In genomic region chr1:182786223-182787001, GRCh38 we compare ENCODE assay signal across 1 cellular context.
TF ChIP-seq lines count a peak whose summit lies in the region.

No MANE protein-coding gene starts in this region.

TF ChIP-seq in GM12878, 131 proteins besides CTCF, POLR2A, EP300 and RAD21:
- TF ChIP-seq YY1 (IDR thresholded peaks at IDR 0.05; ENCODE audit: low read depth, low read length), result peak; percentile 50; the same call in 1 of the 2 replicates
- TF ChIP-seq MLLT1 (IDR thresholded peaks at IDR 0.05), result no peak
- no peak for TF ChIP-seq SP1 (IDR thresholded peaks at IDR 0.05; ENCODE audit: low read depth, low read length)
- no peak for TF ChIP-seq CEBPZ (IDR thresholded peaks at IDR 0.05; ENCODE audit: low read depth, low read length)
- TF ChIP-seq SMC3 (IDR thresholded peaks at IDR 0.05; ENCODE audit: borderline replicate concordance, low read length), result peak; percentile 76
- TF ChIP-seq SMAD5 (IDR thresholded peaks at IDR 0.05; ENCODE audit: low read depth), result no peak
